Comparison of ENCODE assay signal across 1 cellular context in genomic region chr11:9573054-9573774, GRCh38.
A peak's percentile ranks its signal among the peaks of the same experiment; 100 is the strongest.
TF ChIP-seq lines count a peak whose summit lies in the region.

Gene WEE1 (plus strand): TSS chr11:9573670. CDS start chr11:9573934, 264 bp downstream.

TF ChIP-seq in HepG2, 621 proteins besides CTCF, POLR2A, EP300 and RAD21 (continued from another document and continues in another):
- TF ChIP-seq, protein P1, sequence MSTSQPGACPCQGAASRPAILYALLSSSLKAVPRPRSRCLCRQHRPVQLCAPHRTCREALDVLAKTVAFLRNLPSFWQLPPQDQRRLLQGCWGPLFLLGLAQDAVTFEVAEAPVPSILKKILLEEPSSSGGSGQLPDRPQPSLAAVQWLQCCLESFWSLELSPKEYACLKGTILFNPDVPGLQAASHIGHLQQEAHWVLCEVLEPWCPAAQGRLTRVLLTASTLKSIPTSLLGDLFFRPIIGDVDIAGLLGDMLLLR (CRISPR knock-in tag; IDR thresholded peaks at IDR 0.05): no peak; the same call in 1 of the 2 replicates
- TF ChIP-seq TCF7L2 (IDR thresholded peaks at IDR 0.05; ENCODE audit: low read depth, low read length): no peak
- no peak for TF ChIP-seq ZNF496 (CRISPR knock-in tag; IDR thresholded peaks at IDR 0.05; ENCODE audit: insufficient replicate concordance)
- TF ChIP-seq GLI4 (CRISPR knock-in tag; IDR thresholded peaks at IDR 0.05; ENCODE audit: borderline replicate concordance): no peak
- TF ChIP-seq, protein P2, sequence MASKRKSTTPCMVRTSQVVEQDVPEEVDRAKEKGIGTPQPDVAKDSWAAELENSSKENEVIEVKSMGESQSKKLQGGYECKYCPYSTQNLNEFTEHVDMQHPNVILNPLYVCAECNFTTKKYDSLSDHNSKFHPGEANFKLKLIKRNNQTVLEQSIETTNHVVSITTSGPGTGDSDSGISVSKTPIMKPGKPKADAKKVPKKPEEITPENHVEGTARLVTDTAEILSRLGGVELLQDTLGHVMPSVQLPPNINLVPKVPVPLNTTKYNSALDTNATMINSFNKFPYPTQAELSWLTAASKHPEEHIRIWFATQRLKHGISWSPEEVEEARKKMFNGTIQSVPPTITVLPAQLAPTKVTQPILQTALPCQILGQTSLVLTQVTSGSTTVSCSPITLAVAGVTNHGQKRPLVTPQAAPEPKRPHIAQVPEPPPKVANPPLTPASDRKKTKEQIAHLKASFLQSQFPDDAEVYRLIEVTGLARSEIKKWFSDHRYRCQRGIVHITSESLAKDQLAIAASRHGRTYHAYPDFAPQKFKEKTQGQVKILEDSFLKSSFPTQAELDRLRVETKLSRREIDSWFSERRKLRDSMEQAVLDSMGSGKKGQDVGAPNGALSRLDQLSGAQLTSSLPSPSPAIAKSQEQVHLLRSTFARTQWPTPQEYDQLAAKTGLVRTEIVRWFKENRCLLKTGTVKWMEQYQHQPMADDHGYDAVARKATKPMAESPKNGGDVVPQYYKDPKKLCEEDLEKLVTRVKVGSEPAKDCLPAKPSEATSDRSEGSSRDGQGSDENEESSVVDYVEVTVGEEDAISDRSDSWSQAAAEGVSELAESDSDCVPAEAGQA (IDR thresholded peaks at IDR 0.05; ENCODE audit: low read depth): no peak
- TF ChIP-seq, protein P2 (CRISPR knock-in tag; IDR thresholded peaks at IDR 0.05; ENCODE audit: borderline replicate concordance): no peak
- TF ChIP-seq NR2F1 (CRISPR knock-in tag; IDR thresholded peaks at IDR 0.05): no peak
- TF ChIP-seq NCOA1 (CRISPR knock-in tag; IDR thresholded peaks at IDR 0.05): no peak; the same call in 1 of the 2 replicates
- TF ChIP-seq CSRNP1 (CRISPR knock-in tag; IDR thresholded peaks at IDR 0.05): peak; percentile 94
- peak; percentile 50; the same call in 1 of the 2 replicates for TF ChIP-seq ZNF576 (CRISPR knock-in tag; IDR thresholded peaks at IDR 0.05)
- TF ChIP-seq KAT2B (IDR thresholded peaks at IDR 0.05; ENCODE audit: borderline replicate concordance, low read depth, low read length): no peak
- TF ChIP-seq NFIB (CRISPR knock-in tag; IDR thresholded peaks at IDR 0.05; ENCODE audit: borderline replicate concordance): no peak
- TF ChIP-seq KLF13 (CRISPR knock-in tag; IDR thresholded peaks at IDR 0.05): no peak
- TF ChIP-seq ZNF841 (CRISPR knock-in tag; IDR thresholded peaks at IDR 0.05; ENCODE audit: borderline replicate concordance): peak; percentile 57; the same call in 1 of the 2 replicates
- TF ChIP-seq FOXA1 (IDR thresholded peaks at IDR 0.05): no peak
- TF ChIP-seq FOXA1 (CRISPR knock-in tag; IDR thresholded peaks at IDR 0.05): no peak
- TF ChIP-seq ZNF24 (IDR thresholded peaks at IDR 0.05): no peak
- no peak for TF ChIP-seq ZBTB3 (CRISPR knock-in tag; IDR thresholded peaks at IDR 0.05; ENCODE audit: borderline replicate concordance, low read depth)
- TF ChIP-seq ASH2L (IDR thresholded peaks at IDR 0.05; ENCODE audit: insufficient read length, low read depth, low read length): no peak
- TF ChIP-seq DNMT1 (CRISPR knock-in tag; IDR thresholded peaks at IDR 0.05): no peak
- no peak for TF ChIP-seq CCAR2 (optimal IDR thresholded peaks at IDR 0.05; ENCODE audit: low read depth, low read length)
- peak; percentile 75; the same call in 1 of the 2 replicates for TF ChIP-seq TARDBP (CRISPR knock-in tag; IDR thresholded peaks at IDR 0.05)
- peak; percentile 74 for TF ChIP-seq ZBTB34 (CRISPR knock-in tag; IDR thresholded peaks at IDR 0.05)
- TF ChIP-seq IRF9 (CRISPR knock-in tag; IDR thresholded peaks at IDR 0.05; ENCODE audit: borderline replicate concordance): 0 out of 2 replicates have a peak, but pooled peaks have one; percentile 71
- no peak for TF ChIP-seq ZNF30 (CRISPR knock-in tag; IDR thresholded peaks at IDR 0.05)
- no peak for TF ChIP-seq ARNT (IDR thresholded peaks at IDR 0.05)
- peak; percentile 55; the same call in 1 of the 2 replicates for TF ChIP-seq EEA1 (CRISPR knock-in tag; IDR thresholded peaks at IDR 0.05; ENCODE audit: borderline replicate concordance)
- peak; percentile 84; the same call in 1 of the 2 replicates for TF ChIP-seq E2F2 (CRISPR knock-in tag; IDR thresholded peaks at IDR 0.05; ENCODE audit: borderline replicate concordance)
- TF ChIP-seq GATAD2A (CRISPR knock-in tag; IDR thresholded peaks at IDR 0.05): no peak; the same call in 1 of the 2 replicates
- TF ChIP-seq ZNF550 (CRISPR knock-in tag; IDR thresholded peaks at IDR 0.05; ENCODE audit: borderline replicate concordance): no peak
- 0 out of 2 replicates have a peak, but pooled peaks have one; percentile 36 for TF ChIP-seq FOXJ3 (CRISPR knock-in tag; IDR thresholded peaks at IDR 0.05; ENCODE audit: borderline replicate concordance)
- no peak for TF ChIP-seq ZNF207 (IDR thresholded peaks at IDR 0.05; ENCODE audit: borderline replicate concordance)
- TF ChIP-seq ELF1 (CRISPR knock-in tag; IDR thresholded peaks at IDR 0.05): peak; percentile 95
- TF ChIP-seq RXRA (CRISPR knock-in tag; IDR thresholded peaks at IDR 0.05): peak; percentile 85
- no peak for TF ChIP-seq ZSCAN12 (CRISPR knock-in tag; IDR thresholded peaks at IDR 0.05)
- TF ChIP-seq, protein P3, sequence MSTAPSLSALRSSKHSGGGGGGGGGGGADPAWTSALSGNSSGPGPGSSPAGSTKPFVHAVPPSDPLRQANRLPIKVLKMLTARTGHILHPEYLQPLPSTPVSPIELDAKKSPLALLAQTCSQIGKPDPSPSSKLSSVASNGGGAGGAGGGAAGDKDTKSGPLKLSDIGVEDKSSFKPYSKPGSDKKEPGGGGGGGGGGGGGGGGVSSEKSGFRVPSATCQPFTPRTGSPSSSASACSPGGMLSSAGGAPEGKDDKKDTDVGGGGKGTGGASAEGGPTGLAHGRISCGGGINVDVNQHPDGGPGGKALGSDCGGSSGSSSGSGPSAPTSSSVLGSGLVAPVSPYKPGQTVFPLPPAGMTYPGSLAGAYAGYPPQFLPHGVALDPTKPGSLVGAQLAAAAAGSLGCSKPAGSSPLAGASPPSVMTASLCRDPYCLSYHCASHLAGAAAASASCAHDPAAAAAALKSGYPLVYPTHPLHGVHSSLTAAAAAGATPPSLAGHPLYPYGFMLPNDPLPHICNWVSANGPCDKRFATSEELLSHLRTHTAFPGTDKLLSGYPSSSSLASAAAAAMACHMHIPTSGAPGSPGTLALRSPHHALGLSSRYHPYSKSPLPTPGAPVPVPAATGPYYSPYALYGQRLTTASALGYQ (CRISPR knock-in tag; IDR thresholded peaks at IDR 0.05): peak; percentile 86
- TF ChIP-seq ZNF17 (CRISPR knock-in tag; IDR thresholded peaks at IDR 0.05): no peak
- peak; percentile 96 for TF ChIP-seq TOPORS (CRISPR knock-in tag; IDR thresholded peaks at IDR 0.05)
- no peak for TF ChIP-seq DMTF1 (CRISPR knock-in tag; IDR thresholded peaks at IDR 0.05)
- no peak for TF ChIP-seq ZBTB42 (CRISPR knock-in tag; IDR thresholded peaks at IDR 0.05)
- TF ChIP-seq ZNF510 (CRISPR knock-in tag; IDR thresholded peaks at IDR 0.05; ENCODE audit: low read depth): peak; percentile 92; the same call in 1 of the 2 replicates
- no peak for TF ChIP-seq MLLT10 (CRISPR knock-in tag; IDR thresholded peaks at IDR 0.05)
- TF ChIP-seq MZF1 (CRISPR knock-in tag; IDR thresholded peaks at IDR 0.05; ENCODE audit: borderline replicate concordance): no peak
- TF ChIP-seq PAF1 (CRISPR knock-in tag; IDR thresholded peaks at IDR 0.05): no peak
